In genomic region chr1:76351655-76352054, GRCh38 we compare ENCODE assay signal across 19 cellular contexts.
"Had no signal": no experiment of that assay in that cellular context is flagged by ENCODE, and none has a peak within 500 bp of the region (broad histone marks: within the 10 kb centered on the region; RNA-seq: fewer than 3 reads in every experiment).

No MANE protein-coding gene starts in this region.

- H3K4me3 Mint-ChIP-seq: naive thymus-derived CD8-positive, alpha-beta T cell; stimulated activated effector memory CD8-positive, alpha-beta T cell treated with anti-CD3 and anti-CD28 coated beads, Interleukin-12 subunit alpha, Interleukin-12 subunit beta, amount 100 ng/mL, for 72 hours; type B pancreatic cell had no signal

- H3K36me3 Mint-ChIP-seq: stimulated activated effector memory CD8-positive, alpha-beta T cell treated with anti-CD3 and anti-CD28 coated beads, Interleukin-12 subunit alpha, Interleukin-12 subunit beta, amount 100 ng/mL, for 72 hours had no signal

- H3K4me1 ChIP-seq: lower lobe of right lung, psoas muscle, sigmoid colon, testis, tibial artery had no signal

- H3K27me3 Mint-ChIP-seq: type B pancreatic cell had no signal

- H3K36me3 ChIP-seq: lower lobe of right lung, ovary, sigmoid colon, tibial artery had no signal

- H3K4me1 Mint-ChIP-seq: stimulated activated effector memory CD8-positive, alpha-beta T cell treated with anti-CD3 and anti-CD28 coated beads, Interleukin-12 subunit alpha, Interleukin-12 subunit beta, amount 100 ng/mL, for 72 hours had no signal

- H3K27ac ChIP-seq: dorsolateral prefrontal cortex, lower lobe of right lung, ovary, psoas muscle, sigmoid colon, testis, tibial artery had no signal

- ATAC-seq: left ventricle myocardium superior; lower lobe of right lung; naive thymus-derived CD8-positive, alpha-beta T cell; psoas muscle; right cardiac atrium; stimulated activated effector memory CD8-positive, alpha-beta T cell treated with anti-CD3 and anti-CD28 coated beads, Interleukin-12 subunit alpha, Interleukin-12 subunit beta, amount 100 ng/mL, for 72 hours; stimulated activated naive CD8-positive, alpha-beta T cell treated with anti-CD3 and anti-CD28 coated beads, Interleukin-15, Interleukin-2, amounts not matched to agents 100 U/mL and 50 U/mL, for 24 hours had no signal

- H3K27me3 ChIP-seq: dorsolateral prefrontal cortex, ovary, sigmoid colon, testis, tibial artery had no signal

- H3K9me3 Mint-ChIP-seq: naive thymus-derived CD8-positive, alpha-beta T cell had no signal

- DNase-seq: dorsolateral prefrontal cortex; effector CD4-positive, alpha-beta T cell; left ventricle myocardium superior; lower lobe of right lung; naive thymus-derived CD8-positive, alpha-beta T cell; occipital lobe; ovary; posterior cingulate gyrus; psoas muscle; right cardiac atrium; sigmoid colon; stimulated activated CD4-positive, alpha-beta T cell treated with anti-CD3 and anti-CD28 coated beads, Interleukin-2, amount 100 ng/mL, for 24 hours; stimulated activated CD4-positive, alpha-beta T cell treated with anti-CD3 and anti-CD28 coated beads, Interleukin-4, amount 100 ng/mL, for 24 hours; stimulated activated naive CD8-positive, alpha-beta T cell treated with anti-CD3 and anti-CD28 coated beads, Interleukin-15, Interleukin-2, amounts not matched to agents 100 U/mL and 50 U/mL, for 24 hours; substantia nigra; testis; tibial artery had no signal

- H3K9me3 ChIP-seq: lower lobe of right lung, ovary, psoas muscle, sigmoid colon, testis, tibial artery had no signal

- H3K27ac Mint-ChIP-seq: naive thymus-derived CD8-positive, alpha-beta T cell; stimulated activated effector memory CD8-positive, alpha-beta T cell treated with anti-CD3 and anti-CD28 coated beads, Interleukin-12 subunit alpha, Interleukin-12 subunit beta, amount 100 ng/mL, for 72 hours; type B pancreatic cell had no signal

- H3K4me3 ChIP-seq: lower lobe of right lung, ovary, psoas muscle, sigmoid colon, testis, tibial artery had no signal
